29 cellular contexts compared by ENCODE assay signal in genomic region chr15:90703455-90703854, GRCh38.
"Had no signal": no experiment of that assay in that cellular context is flagged by ENCODE, and none has a peak within 500 bp of the region (broad histone marks: within the 10 kb centered on the region; RNA-seq: fewer than 3 reads in every experiment).

No MANE protein-coding gene starts in this region.

- H3K27ac ChIP-seq: stomach, suprapubic skin, testis, thoracic aorta, thyroid gland, tibial artery, tibial nerve, transverse colon, upper lobe of left lung, upper lobe of right lung, uterus, vagina had no signal

- H3K4me1 ChIP-seq: suprapubic skin, testis, tibial artery, tibial nerve, transverse colon, uterus, vagina had no signal

- FAIRE-seq: urothelium cell line had no signal

- H3K4me3 Mint-ChIP-seq: stimulated activated effector memory CD8-positive, alpha-beta T cell treated with anti-CD3 and anti-CD28 coated beads, Interleukin-12 subunit alpha, Interleukin-12 subunit beta, amount 100 ng/mL, for 72 hours; stimulated activated memory B cell treated with anti-CD40 and anti-IgM and Interleukin-4, amounts not matched to agents 10 μg/mL and 1 μg/mL and 100 μg/mL, for 72 hours; stimulated activated naive B cell treated with anti-CD40 and anti-IgM and Interleukin-4, amounts not matched to agents 10 μg/mL and 1 μg/mL and 100 μg/mL, for 72 hours; stimulated activated naive CD8-positive, alpha-beta T cell treated with anti-CD3 and anti-CD28 coated beads, Interleukin-15, amount 100 ng/mL, for 72 hours; stimulated activated naive CD8-positive, alpha-beta T cell treated with anti-CD3 and anti-CD28 coated beads, Interleukin-15, Interleukin-2, amounts not matched to agents 100 ng/mL and 50 ng/mL, for 24 hours; type B pancreatic cell had no signal

- H3K4me1 Mint-ChIP-seq: stimulated activated effector memory CD8-positive, alpha-beta T cell treated with anti-CD3 and anti-CD28 coated beads, Interleukin-12 subunit alpha, Interleukin-12 subunit beta, amount 100 ng/mL, for 72 hours; stimulated activated memory B cell treated with anti-CD40 and anti-IgM and Interleukin-4, amounts not matched to agents 10 μg/mL and 1 μg/mL and 100 μg/mL, for 72 hours; stimulated activated naive B cell treated with anti-CD40 and anti-IgM and Interleukin-4, amounts not matched to agents 10 μg/mL and 1 μg/mL and 100 μg/mL, for 72 hours; stimulated activated naive CD8-positive, alpha-beta T cell treated with anti-CD3 and anti-CD28 coated beads, Interleukin-15, amount 100 ng/mL, for 72 hours had no signal

- H3K27me3 ChIP-seq: stomach, suprapubic skin, testis, thyroid gland, tibial artery, tibial nerve, transverse colon, upper lobe of left lung, upper lobe of right lung, uterus, vagina had no signal

- H3K36me3 Mint-ChIP-seq: stimulated activated effector memory CD8-positive, alpha-beta T cell treated with anti-CD3 and anti-CD28 coated beads, Interleukin-12 subunit alpha, Interleukin-12 subunit beta, amount 100 ng/mL, for 72 hours had no signal

- H3K27ac Mint-ChIP-seq: stimulated activated effector memory CD8-positive, alpha-beta T cell treated with anti-CD3 and anti-CD28 coated beads, Interleukin-12 subunit alpha, Interleukin-12 subunit beta, amount 100 ng/mL, for 72 hours; stimulated activated memory B cell treated with anti-CD40 and anti-IgM and Interleukin-4, amounts not matched to agents 10 μg/mL and 1 μg/mL and 100 μg/mL, for 72 hours; stimulated activated naive B cell treated with anti-CD40 and anti-IgM and Interleukin-4, amounts not matched to agents 10 μg/mL and 1 μg/mL and 100 μg/mL, for 72 hours; stimulated activated naive CD8-positive, alpha-beta T cell treated with anti-CD3 and anti-CD28 coated beads, Interleukin-15, amount 100 ng/mL, for 72 hours; stimulated activated naive CD8-positive, alpha-beta T cell treated with anti-CD3 and anti-CD28 coated beads, Interleukin-15, Interleukin-2, amounts not matched to agents 100 ng/mL and 50 ng/mL, for 24 hours; type B pancreatic cell had no signal

- H3K36me3 ChIP-seq: stomach, suprapubic skin, thoracic aorta, thyroid gland, tibial artery, transverse colon, upper lobe of left lung, upper lobe of right lung, uterus, vagina had no signal

- H3K27me3 Mint-ChIP-seq: stimulated activated memory B cell treated with anti-CD40 and anti-IgM and Interleukin-4, amounts not matched to agents 10 μg/mL and 1 μg/mL and 100 μg/mL, for 72 hours; stimulated activated naive B cell treated with anti-CD40 and anti-IgM and Interleukin-4, amounts not matched to agents 10 μg/mL and 1 μg/mL and 100 μg/mL, for 72 hours; stimulated activated naive CD8-positive, alpha-beta T cell treated with anti-CD3 and anti-CD28 coated beads, Interleukin-15, amount 100 ng/mL, for 72 hours; stimulated activated naive CD8-positive, alpha-beta T cell treated with anti-CD3 and anti-CD28 coated beads, Interleukin-15, Interleukin-2, amounts not matched to agents 100 ng/mL and 50 ng/mL, for 24 hours; type B pancreatic cell had no signal

- ATAC-seq: stimulated activated effector memory CD8-positive, alpha-beta T cell treated with anti-CD3 and anti-CD28 coated beads, Interleukin-12 subunit alpha, Interleukin-12 subunit beta, amount 100 ng/mL, for 72 hours; stimulated activated memory B cell treated with anti-CD40 and anti-IgM and Interleukin-4, amounts not matched to agents 10 μg/mL and 1 μg/mL and 100 μg/mL, for 72 hours; stimulated activated naive B cell treated with anti-CD40 and anti-IgM and Interleukin-4, amounts not matched to agents 10 μg/mL and 1 μg/mL and 100 μg/mL, for 72 hours; stimulated activated naive CD8-positive, alpha-beta T cell treated with anti-CD3 and anti-CD28 coated beads, Interleukin-15, amount 100 ng/mL, for 72 hours; stimulated activated naive CD8-positive, alpha-beta T cell treated with anti-CD3 and anti-CD28 coated beads, Interleukin-15, Interleukin-2, amounts not matched to agents 100 U/mL and 50 U/mL, for 24 hours; upper lobe of right lung had no signal

- H3K9me3 Mint-ChIP-seq: stimulated activated effector memory CD8-positive, alpha-beta T cell treated with anti-CD3 and anti-CD28 coated beads, Interleukin-12 subunit alpha, Interleukin-12 subunit beta, amount 100 ng/mL, for 72 hours; type B pancreatic cell had no signal

- H3K9me3 ChIP-seq: stomach, suprapubic skin, testis, thoracic aorta, thyroid gland, transverse colon, upper lobe of left lung, upper lobe of right lung, uterus, vagina had no signal

- H3K4me3 ChIP-seq: stomach, suprapubic skin, testis, thoracic aorta, thyroid gland, tibial artery, tibial nerve, transverse colon, upper lobe of left lung, upper lobe of right lung, uterus, vagina had no signal

- DNase-seq: stimulated activated CD4-positive, alpha-beta T cell treated with anti-CD3 and anti-CD28 coated beads, Interleukin-2, amount 100 ng/mL, for 48 hours; stimulated activated CD4-positive, alpha-beta T cell treated with anti-CD3 and anti-CD28 coated beads, Interleukin-4, amount 100 ng/mL, for 1 hour; stimulated activated CD4-positive, alpha-beta T cell treated with anti-CD3 and anti-CD28 coated beads, Interleukin-4, amount 100 ng/mL, for 24 hours; stimulated activated CD4-positive, alpha-beta T cell treated with anti-CD3 and anti-CD28 coated beads, Interleukin-4, amount 100 ng/mL, for 4 hours; stimulated activated CD8-positive, alpha-beta memory T cell treated with anti-CD3 and anti-CD28 coated beads, Interleukin-4, amount 100 ng/mL, for 48 hours; stimulated activated naive B cell treated with anti-CD40 and anti-IgM and Interleukin-4, amounts not matched to agents 10 μg/mL and 1 μg/mL and 100 μg/mL, for 72 hours; stimulated activated naive CD4-positive, alpha-beta T cell; stimulated activated naive CD4-positive, alpha-beta T cell treated with Interleukin-2 at 50 U/mL for 16 hours; stimulated activated naive CD8-positive, alpha-beta T cell treated with anti-CD3 and anti-CD28 coated beads, Interleukin-15, amount 100 ng/mL, for 72 hours; stimulated activated naive CD8-positive, alpha-beta T cell treated with anti-CD3 and anti-CD28 coated beads, Interleukin-15, Interleukin-2, amounts not matched to agents 100 U/mL and 50 U/mL, for 24 hours; stomach; substantia nigra; testis; tibial artery; transverse colon; trophoblast cell; upper lobe of left lung; upper lobe of right lung; uterus had no signal
